ENCODE assay signal across 15 cellular contexts in genomic region chr10:124906551-124907001, GRCh38. TPM values are rescaled to one million over a fixed set of nuclear protein-coding genes. Genes with fewer than 3 reads are reported as not detected.
DNase-seq lines count a peak whose midpoint lies in the region; ATAC-seq, FAIRE-seq and TF ChIP-seq lines count a peak whose summit lies in the region.
"Had no signal": no experiment of that assay in that cellular context is flagged by ENCODE, and none has a peak within 500 bp of the region (broad histone marks: within the 10 kb centered on the region; RNA-seq: fewer than 3 reads in every experiment).

No MANE protein-coding gene starts in this region.

- no peak overlapping the region for H2AFZ ChIP-seq in PC-3 (ENCODE audit: low read length)

- no peak overlapping the region for H3K27ac ChIP-seq in PC-3 (ENCODE audit: low read length)
- H3K27ac ChIP-seq in pancreas: no peak overlapping the region
- H3K27ac ChIP-seq: BLaER1, epithelial cell of prostate had no signal

- no peaks in the 10 kb centered on the region for H3K36me3 ChIP-seq in PC-3 (ENCODE audit: low read depth, low read length)
- H3K36me3 ChIP-seq in pancreas: no peaks in the 10 kb centered on the region
- H3K36me3 ChIP-seq: BLaER1 had no signal

- CTCF ChIA-PET in PC-3 (lab: Charles Lee): no interaction called here

- no peaks in the 10 kb centered on the region for H4K20me1 ChIP-seq in PC-3 (ENCODE audit: low read length)
- H4K20me1 ChIP-seq: BLaER1 had no signal

- WGBS in pancreas, 2 donors: 78 to 86% methylated on average over 9 of the region's 9 CpGs

- intact Hi-C loops in PC-3 (cut with micrococcal nuclease): no loop called here
- intact Hi-C loops in pancreas (cut with DNase I): no loop called here

- ATAC-seq in PC-3 (no peak), pancreas (no peak), GM21367 (IDR thresholded peaks at IDR 0.05; ENCODE audit: unreplicated experiment) (no peak)

- no peaks in the 10 kb centered on the region for H3K9me3 ChIP-seq in PC-3 (ENCODE audit: low read length)
- H3K9me3 ChIP-seq in pancreas: no peaks in the 10 kb centered on the region
- H3K9me3 ChIP-seq: BLaER1 had no signal

- H3K4me3 ChIP-seq in PC-3 (ENCODE audit: low read length): no peak overlapping the region
- H3K4me3 ChIP-seq in choroid plexus epithelial cell (ENCODE audit: low read depth, low read length): no peak overlapping the region
- no peak overlapping the region for H3K4me3 ChIP-seq in pancreas
- H3K4me3 ChIP-seq: BLaER1 had no signal

- no peaks in the 10 kb centered on the region for H3K9me2 ChIP-seq in PC-3 (replicated peaks; ENCODE audit: low read length)

- no TSS peak for BruUV-seq in PC-3 (replicated peaks; lab: Mats Ljungman, UMichigan)

- POLR2A ChIA-PET in PC-3 (lab: Charles Lee; ENCODE audit: unreplicated experiment): no interaction called here

- no peaks in the 10 kb centered on the region for H3F3A ChIP-seq in PC-3 (ENCODE audit: low read length, unreplicated experiment)

- H3K79me2 ChIP-seq in PC-3 (ENCODE audit: low read length): no peaks in the 10 kb centered on the region

- no peak overlapping the region for H3K9ac ChIP-seq in PC-3 (ENCODE audit: low read length)
- H3K9ac ChIP-seq: BLaER1 had no signal

- H3K27me3 ChIP-seq in PC-3 (ENCODE audit: low read length): no peaks in the 10 kb centered on the region
- no peaks in the 10 kb centered on the region for H3K27me3 ChIP-seq in pancreas
- H3K27me3 ChIP-seq: BLaER1 had no signal

- TF ChIP-seq CTCF in AG09319 (IDR thresholded peaks at IDR 0.05; ENCODE audit: low read depth, low read length) (no peak), PC-3 (conservative IDR thresholded peaks at IDR 0.05; ENCODE audit: low read depth, low read length) (no peak), choroid plexus epithelial cell (conservative IDR thresholded peaks at IDR 0.05; ENCODE audit: low read depth, low read length) (no peak), pancreas (IDR thresholded peaks at IDR 0.05) (no peak)

- H3K4me2 ChIP-seq in PC-3 (ENCODE audit: low read length): no peak overlapping the region
- H3K4me2 ChIP-seq: BLaER1 had no signal

- peak; percentile 52 for DNase-seq in AG09319 (ENCODE audit: extremely low read depth, low read depth)
- peak; percentile 17 for DNase-seq in PC-3
- peak; percentile 88 for DNase-seq in choroid plexus epithelial cell (ENCODE audit: low read depth)
- peak; percentile 67 for DNase-seq in myocyte (ENCODE audit: low read depth)
- no peak for DNase-seq in UCSD-AML1 (lab: John Stamatoyannopoulos, UW; ENCODE audit: unreplicated experiment)
- DNase-seq in pancreas: no peak
- no peak for DNase-seq in retina
- DNase-seq: activated CD4-positive, alpha-beta T cell treated with anti-CD3 and anti-CD28 coated beads, Interleukin-2, amount 50 U/mL, for 48 hours; activated effector memory CD4-positive, alpha-beta T cell treated with anti-CD3 and anti-CD28 coated beads, Interleukin-2, amount 50 U/mL, for 16 hours; H9; NCI-H1092 had no signal

- H3K4me1 ChIP-seq in PC-3 (ENCODE audit: insufficient read depth, low read length) (no peaks in the 10 kb centered on the region), pancreas (no peaks in the 10 kb centered on the region)

- FAIRE-seq in pancreas (lab: Jason Lieb, UNC): no peak
- FAIRE-seq: GM18507 had no signal

RNA-seq across cellular contexts. Expression of gene ZRANB1, which starts 35.3 kb away (rescaled TPM):
- total RNA-seq in PC-3 (2014; rRNA removed) (12.8 and 13.1 TPM in 2 replicates), myocyte (28.3 and 31.7 TPM in 2 replicates), pancreas (10 to 100 TPM in 1 of 6 donors, 1 to 10 TPM in 5; 5.8 to 12.2 (median 7.7) TPM)
- 10.7 TPM for polyA plus RNA-seq in myocyte (2012)
- 1 to 10 TPM; 4.3 to 8.7 TPM for polyA plus RNA-seq in pancreas

Comparison
In these comparisons a context has a peak if more than half of its experiments do, and no peak if none do; other contexts are left out.
1. DNase-seq: peak in AG09319 (single experiment), PC-3 (single experiment), choroid plexus epithelial cell (single experiment) and myocyte (single experiment); none in UCSD-AML1 (single experiment), pancreas (0 of 6) and retina (single experiment).